In genomic region chr2:172153161-172153560, GRCh38 we compare ENCODE assay signal across 2 cellular contexts.
TF ChIP-seq lines count a peak whose summit lies in the region.

No MANE protein-coding gene starts in this region.

TF ChIP-seq in SK-N-SH, 30 proteins besides CTCF, POLR2A, EP300 and RAD21 (continued from another document):
- no peak for TF ChIP-seq REST (IDR thresholded peaks at IDR 0.05; ENCODE audit: low read depth, low read length)
- no peak for TF ChIP-seq TAF1 (IDR thresholded peaks at IDR 0.05; ENCODE audit: borderline replicate concordance, low read depth, low read length)
- TF ChIP-seq ZBTB33 (IDR thresholded peaks at IDR 0.05; ENCODE audit: borderline replicate concordance, low read depth), result no peak

TF ChIP-seq in SK-N-SH treated with all-trans-retinoic acid at 6 μM for 48 hours, 23 proteins besides CTCF, POLR2A, EP300 and RAD21 (continued from another document):
- TF ChIP-seq TSHZ2 (CRISPR knock-in tag; IDR thresholded peaks at IDR 0.05), result no peak
- TF ChIP-seq ZNF565 (CRISPR knock-in tag; conservative IDR thresholded peaks at IDR 0.05; ENCODE audit: low read depth), result no peak
- no peak for TF ChIP-seq CSRNP3 (CRISPR knock-in tag; IDR thresholded peaks at IDR 0.05)
- no peak for TF ChIP-seq POU6F1 (CRISPR knock-in tag; IDR thresholded peaks at IDR 0.05; ENCODE audit: borderline replicate concordance, low read depth)
- no peak for TF ChIP-seq CSDC2 (CRISPR knock-in tag; IDR thresholded peaks at IDR 0.05)
